In genomic region chr3:188571531-188572115, GRCh38 we compare ENCODE assay signal across 23 cellular contexts.
DNase-seq lines count a peak whose midpoint lies in the region; FAIRE-seq and TF ChIP-seq lines count a peak whose summit lies in the region.
"Had no signal": no experiment of that assay in that cellular context is flagged by ENCODE, and none has a peak within 500 bp of the region (broad histone marks: within the 10 kb centered on the region; RNA-seq: fewer than 3 reads in every experiment).

No MANE protein-coding gene starts in this region.

- H3K4me1 Mint-ChIP-seq in H9 = peaks cover 3 to 8% of the 10 kb centered on the region in 2 experiments; a peak in 3 of 4 replicates

- no peaks in the 10 kb centered on the region for H3K4me1 ChIP-seq in H9 (ENCODE audit: insufficient read depth, low read length)
- H3K4me1 ChIP-seq: Peyer's patch had no signal

- FAIRE-seq in urothelium cell line (lab: Jason Lieb, UNC) = no peak
- FAIRE-seq: A549, D721Med had no signal

- H2AFZ ChIP-seq in H9 (ENCODE audit: low read length) = no peak overlapping the region

- H2BK20ac ChIP-seq in H9 (ENCODE audit: low read depth, low read length, poor library complexity, severe bottlenecking) = no peak overlapping the region

- no peaks in the 10 kb centered on the region for H3K36me3 Mint-ChIP-seq in H9 (ENCODE audit: insufficient read depth in 1 of 3, low read depth in 3 of 3)

- H4K5ac ChIP-seq in H9 (ENCODE audit: insufficient read length, low read depth, low read length) = no peak overlapping the region

- no peaks in the 10 kb centered on the region for H3K9me3 ChIP-seq in H9 (ENCODE audit: control insufficient read depth, low read depth, low read length)
- H3K9me3 ChIP-seq: A549, Peyer's patch had no signal

- H2BK12ac ChIP-seq in H9 (ENCODE audit: insufficient read length, low read depth, low read length) = no peak overlapping the region

- no peak overlapping the region for H2AK5ac ChIP-seq in H9 (ENCODE audit: insufficient read length, low read length)

- no peak overlapping the region for H3K23ac ChIP-seq in H9 (ENCODE audit: insufficient read length, low read depth, low read length)

- H3K18ac ChIP-seq in H9 (ENCODE audit: insufficient read length, low read depth, low read length) = no peak overlapping the region

- H3K79me1 ChIP-seq in H9 (ENCODE audit: insufficient read depth, low read depth, low read length, poor library complexity, severe bottlenecking) = no peaks in the 10 kb centered on the region

- H3K27ac ChIP-seq in H9 (ENCODE audit: insufficient read length, low read depth, low read length) = no peak overlapping the region
- H3K27ac ChIP-seq: A549; BLaER1 treated with 17β-estradiol and CSF1 and Interleukin-3, amounts not matched to agents 10 nM and 100 nM; Peyer's patch had no signal

- no peak overlapping the region for H3K4ac ChIP-seq in H9 (ENCODE audit: low read depth, low read length)

- no peaks in the 10 kb centered on the region for H4K20me1 ChIP-seq in H9 (ENCODE audit: control insufficient read depth, insufficient read depth, insufficient read length)
- H4K20me1 ChIP-seq: BLaER1 treated with 17β-estradiol and CSF1 and Interleukin-3, amounts not matched to agents 10 nM and 100 nM had no signal

- H3K4me2 ChIP-seq in H9 (ENCODE audit: insufficient read depth, insufficient read length, low read length) = no peak overlapping the region
- H3K4me2 ChIP-seq: A549; BLaER1 treated with 17β-estradiol and CSF1 and Interleukin-3, amounts not matched to agents 10 nM and 100 nM had no signal

- no peak overlapping the region for H3K4me3 Mint-ChIP-seq in H9
- H3K4me3 Mint-ChIP-seq: CD4-positive, alpha-beta T cell had no signal

- H3K9me3 Mint-ChIP-seq in H9 = no peaks in the 10 kb centered on the region
- H3K9me3 Mint-ChIP-seq: CD4-positive, alpha-beta T cell had no signal

- no peak overlapping the region for H4K8ac ChIP-seq in H9 (replicated peaks; ENCODE audit: insufficient read length, low read depth, low read length)

- no peak overlapping the region for H3K27ac Mint-ChIP-seq in H9
- H3K27ac Mint-ChIP-seq: CD4-positive, alpha-beta T cell had no signal

- H2BK5ac ChIP-seq in H9 (ENCODE audit: insufficient read length, low read length) = no peak overlapping the region

- no CpG with 5 or more reads among the region's 7 CpGs for WGBS in H9 (ENCODE audit: extremely low coverage, insufficient read length, low lambda C conversion rate)

- H3T11ph ChIP-seq in H9 (ENCODE audit: low read length) = no peak overlapping the region

- H3K14ac ChIP-seq in H9 (ENCODE audit: insufficient read depth, low read length) = no peak overlapping the region

- H3K27me3 ChIP-seq in H9 (ENCODE audit: insufficient read depth, low read length) = no peaks in the 10 kb centered on the region
- H3K27me3 ChIP-seq: BLaER1 treated with 17β-estradiol and CSF1 and Interleukin-3, amounts not matched to agents 10 nM and 100 nM; Peyer's patch had no signal

- no peaks in the 10 kb centered on the region for H3K79me2 ChIP-seq in H9 (ENCODE audit: insufficient read depth, low read length)

- H3K23me2 ChIP-seq in H9 (ENCODE audit: insufficient read length, low read depth, low read length, poor library complexity, severe bottlenecking) = no peaks in the 10 kb centered on the region

- H3K4me3 ChIP-seq in LNCaP clone FGC (ENCODE audit: low read depth, low read length) (no peak overlapping the region), fibroblast of pulmonary artery (replicated peaks; ENCODE audit: low read depth, low read length) (no peak overlapping the region)
- H3K4me3 ChIP-seq: A549; BLaER1 treated with 17β-estradiol and CSF1 and Interleukin-3, amounts not matched to agents 10 nM and 100 nM; Peyer's patch had no signal

- TF ChIP-seq CTCF in LNCaP clone FGC (IDR thresholded peaks at IDR 0.05; ENCODE audit: control insufficient read depth, extremely low read depth, insufficient read depth) (no peak), fibroblast of pulmonary artery (IDR thresholded peaks at IDR 0.05; ENCODE audit: low read length, missing control alignments) (no peak), H9 (conservative IDR thresholded peaks at IDR 0.05) (no peak)

- H4K91ac ChIP-seq in H9 (ENCODE audit: insufficient read length, low read depth, low read length) = no peak overlapping the region

- H3K56ac ChIP-seq in H9 (ENCODE audit: insufficient read length, low read depth, low read length) = no peak overlapping the region

- H3K27me3 Mint-ChIP-seq in H9 (ENCODE audit: low read depth) = no peaks in the 10 kb centered on the region
- H3K27me3 Mint-ChIP-seq: CD4-positive, alpha-beta T cell had no signal

- H2BK120ac ChIP-seq in H9 (ENCODE audit: low read depth, low read length, poor library complexity, severe bottlenecking) = no peak overlapping the region

- no peak overlapping the region for H3K9ac ChIP-seq in H9 (ENCODE audit: extremely low read depth, insufficient read length, low read length)
- H3K9ac ChIP-seq: BLaER1 treated with 17β-estradiol and CSF1 and Interleukin-3, amounts not matched to agents 10 nM and 100 nM had no signal

- DNase-seq in NCI-H510A treated with DMSO at 0.1 percent for 48 hours (lab: John Stamatoyannopoulos, UW) (peak; percentile 76), NCI-H510A (lab: John Stamatoyannopoulos, UW) (no peak), DMS53 (lab: John Stamatoyannopoulos, UW) (peak; percentile 34), LNCaP clone FGC (ENCODE audit: low read depth) (peak; percentile 72), fibroblast of pulmonary artery (ENCODE audit: low read depth) (peak; percentile 14), H9 (no peak), urothelium cell line (ENCODE audit: low spot score) (no peak), NOMO-1 treated with dmso at 0.1 percent for 144 hours (lab: John Stamatoyannopoulos, UW; ENCODE audit: unreplicated experiment) (no peak)
- DNase-seq: AML-193; CD4-positive, alpha-beta T cell; IMR-90; KG1; NCI-H1092; NCI-H1417 treated with DMSO at 0.1 percent for 48 hours; NCI-H1694 treated with DMSO at 0.1 percent for 48 hours; NCI-H2107; NCI-H446 treated with DMSO at 0.1 percent for 48 hours; NCI-H69; OCI-M1; Peyer's patch had no signal

- no peak overlapping the region for H2BK15ac ChIP-seq in H9 (ENCODE audit: low read depth, low read length)

Comparison
In these comparisons a context has a peak if more than half of its experiments do, and no peak if none do; other contexts are left out.
1. DNase-seq: peak in NCI-H510A treated with DMSO at 0.1 percent for 48 hours (single experiment), DMS53 (single experiment), LNCaP clone FGC (single experiment) and fibroblast of pulmonary artery (single experiment); none in NCI-H510A (single experiment), H9 (single experiment), urothelium cell line (single experiment) and NOMO-1 treated with dmso at 0.1 percent for 144 hours (single experiment).